In the genomic region with DNA sequence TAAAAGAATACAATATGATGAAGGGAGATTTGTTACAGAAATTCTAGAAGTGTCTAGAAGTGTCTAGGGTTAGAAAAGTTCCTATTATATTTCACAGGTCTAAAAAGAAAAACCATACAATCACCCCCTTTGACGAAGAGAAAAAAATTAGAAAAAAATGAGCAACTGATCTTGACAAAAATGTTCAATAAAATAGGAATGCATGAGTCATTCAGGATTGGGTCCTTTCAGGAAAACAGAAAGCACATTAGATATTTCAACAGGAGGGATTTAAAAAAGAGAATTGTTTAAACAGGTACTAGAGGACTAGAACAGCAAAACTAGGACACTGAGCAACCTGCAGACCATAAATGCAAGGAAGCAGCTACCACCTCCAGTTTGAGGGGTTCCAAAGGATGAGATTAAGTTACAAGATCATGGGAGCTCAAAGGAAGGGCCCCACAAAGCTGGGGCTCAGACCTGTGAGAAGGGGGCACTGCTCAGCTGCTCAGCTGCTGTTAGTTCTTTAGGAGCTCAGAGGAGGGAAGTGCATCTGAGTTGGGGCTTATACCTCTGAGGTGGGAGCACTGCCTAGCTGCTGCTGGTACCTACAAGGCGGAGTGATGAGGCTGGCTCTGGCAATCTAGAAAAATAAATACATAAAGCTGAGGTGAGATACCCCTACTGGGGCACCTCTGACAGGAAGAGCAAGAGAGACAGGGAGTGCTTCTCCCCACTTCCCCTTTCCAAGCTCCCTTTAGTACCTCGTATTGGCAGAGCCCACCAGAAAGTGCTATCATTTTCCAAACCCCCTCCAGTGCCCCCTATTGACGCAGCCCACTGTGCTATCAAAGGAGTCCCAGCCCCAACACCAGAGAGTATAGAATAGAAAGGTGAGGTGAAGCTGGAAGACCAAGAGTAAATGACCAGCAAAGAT, we compare ENCODE assay signal across 1 cellular context.
TF ChIP-seq lines count a peak whose summit lies in the region.

No MANE protein-coding gene starts in this region.

TF ChIP-seq in H1, 55 proteins besides CTCF, POLR2A, EP300 and RAD21:
- TF ChIP-seq SIRT6 (IDR thresholded peaks at IDR 0.05; ENCODE audit: low read length) (no peak), CHD2 (IDR thresholded peaks at IDR 0.05; ENCODE audit: low read length) (no peak), SAP30 (IDR thresholded peaks at IDR 0.05; ENCODE audit: insufficient read depth, insufficient replicate concordance, low read length) (no peak), YY1 (IDR thresholded peaks at IDR 0.05; ENCODE audit: low read depth, low read length) (no peak), CBX8 (IDR thresholded peaks at IDR 0.05; ENCODE audit: borderline replicate concordance, low read depth, low read length) (no peak), EGR1 (IDR thresholded peaks at IDR 0.05; ENCODE audit: borderline replicate concordance, low read depth, low read length) (no peak), SRF (IDR thresholded peaks at IDR 0.05; ENCODE audit: low read depth, low read length) (no peak), ASH2L (IDR thresholded peaks at IDR 0.05; ENCODE audit: low read length) (no peak), GTF2F1 (IDR thresholded peaks at IDR 0.05; ENCODE audit: borderline replicate concordance, low read depth, low read length) (no peak), CEBPB (IDR thresholded peaks at IDR 0.05; ENCODE audit: low read depth, low read length) (no peak), CTBP2 (IDR thresholded peaks at IDR 0.05; ENCODE audit: borderline replicate concordance, insufficient read depth, insufficient read length, low read length) (no peak), BCL11A (IDR thresholded peaks at IDR 0.05; ENCODE audit: low read depth in 2 of 2, low read length in 2 of 2) (no peak), CBX5 (IDR thresholded peaks at IDR 0.05; ENCODE audit: low read depth, low read length) (no peak), NANOG (IDR thresholded peaks at IDR 0.05; ENCODE audit: insufficient read depth, low read depth, low read length, poor library complexity, severe bottlenecking) (no peak), HDAC6 (IDR thresholded peaks at IDR 0.05; ENCODE audit: low read depth, low read length) (no peak), TAF7 (optimal IDR thresholded peaks at IDR 0.05; ENCODE audit: borderline replicate concordance, low read depth, low read length) (no peak)
- TF ChIP-seq, protein P1, sequence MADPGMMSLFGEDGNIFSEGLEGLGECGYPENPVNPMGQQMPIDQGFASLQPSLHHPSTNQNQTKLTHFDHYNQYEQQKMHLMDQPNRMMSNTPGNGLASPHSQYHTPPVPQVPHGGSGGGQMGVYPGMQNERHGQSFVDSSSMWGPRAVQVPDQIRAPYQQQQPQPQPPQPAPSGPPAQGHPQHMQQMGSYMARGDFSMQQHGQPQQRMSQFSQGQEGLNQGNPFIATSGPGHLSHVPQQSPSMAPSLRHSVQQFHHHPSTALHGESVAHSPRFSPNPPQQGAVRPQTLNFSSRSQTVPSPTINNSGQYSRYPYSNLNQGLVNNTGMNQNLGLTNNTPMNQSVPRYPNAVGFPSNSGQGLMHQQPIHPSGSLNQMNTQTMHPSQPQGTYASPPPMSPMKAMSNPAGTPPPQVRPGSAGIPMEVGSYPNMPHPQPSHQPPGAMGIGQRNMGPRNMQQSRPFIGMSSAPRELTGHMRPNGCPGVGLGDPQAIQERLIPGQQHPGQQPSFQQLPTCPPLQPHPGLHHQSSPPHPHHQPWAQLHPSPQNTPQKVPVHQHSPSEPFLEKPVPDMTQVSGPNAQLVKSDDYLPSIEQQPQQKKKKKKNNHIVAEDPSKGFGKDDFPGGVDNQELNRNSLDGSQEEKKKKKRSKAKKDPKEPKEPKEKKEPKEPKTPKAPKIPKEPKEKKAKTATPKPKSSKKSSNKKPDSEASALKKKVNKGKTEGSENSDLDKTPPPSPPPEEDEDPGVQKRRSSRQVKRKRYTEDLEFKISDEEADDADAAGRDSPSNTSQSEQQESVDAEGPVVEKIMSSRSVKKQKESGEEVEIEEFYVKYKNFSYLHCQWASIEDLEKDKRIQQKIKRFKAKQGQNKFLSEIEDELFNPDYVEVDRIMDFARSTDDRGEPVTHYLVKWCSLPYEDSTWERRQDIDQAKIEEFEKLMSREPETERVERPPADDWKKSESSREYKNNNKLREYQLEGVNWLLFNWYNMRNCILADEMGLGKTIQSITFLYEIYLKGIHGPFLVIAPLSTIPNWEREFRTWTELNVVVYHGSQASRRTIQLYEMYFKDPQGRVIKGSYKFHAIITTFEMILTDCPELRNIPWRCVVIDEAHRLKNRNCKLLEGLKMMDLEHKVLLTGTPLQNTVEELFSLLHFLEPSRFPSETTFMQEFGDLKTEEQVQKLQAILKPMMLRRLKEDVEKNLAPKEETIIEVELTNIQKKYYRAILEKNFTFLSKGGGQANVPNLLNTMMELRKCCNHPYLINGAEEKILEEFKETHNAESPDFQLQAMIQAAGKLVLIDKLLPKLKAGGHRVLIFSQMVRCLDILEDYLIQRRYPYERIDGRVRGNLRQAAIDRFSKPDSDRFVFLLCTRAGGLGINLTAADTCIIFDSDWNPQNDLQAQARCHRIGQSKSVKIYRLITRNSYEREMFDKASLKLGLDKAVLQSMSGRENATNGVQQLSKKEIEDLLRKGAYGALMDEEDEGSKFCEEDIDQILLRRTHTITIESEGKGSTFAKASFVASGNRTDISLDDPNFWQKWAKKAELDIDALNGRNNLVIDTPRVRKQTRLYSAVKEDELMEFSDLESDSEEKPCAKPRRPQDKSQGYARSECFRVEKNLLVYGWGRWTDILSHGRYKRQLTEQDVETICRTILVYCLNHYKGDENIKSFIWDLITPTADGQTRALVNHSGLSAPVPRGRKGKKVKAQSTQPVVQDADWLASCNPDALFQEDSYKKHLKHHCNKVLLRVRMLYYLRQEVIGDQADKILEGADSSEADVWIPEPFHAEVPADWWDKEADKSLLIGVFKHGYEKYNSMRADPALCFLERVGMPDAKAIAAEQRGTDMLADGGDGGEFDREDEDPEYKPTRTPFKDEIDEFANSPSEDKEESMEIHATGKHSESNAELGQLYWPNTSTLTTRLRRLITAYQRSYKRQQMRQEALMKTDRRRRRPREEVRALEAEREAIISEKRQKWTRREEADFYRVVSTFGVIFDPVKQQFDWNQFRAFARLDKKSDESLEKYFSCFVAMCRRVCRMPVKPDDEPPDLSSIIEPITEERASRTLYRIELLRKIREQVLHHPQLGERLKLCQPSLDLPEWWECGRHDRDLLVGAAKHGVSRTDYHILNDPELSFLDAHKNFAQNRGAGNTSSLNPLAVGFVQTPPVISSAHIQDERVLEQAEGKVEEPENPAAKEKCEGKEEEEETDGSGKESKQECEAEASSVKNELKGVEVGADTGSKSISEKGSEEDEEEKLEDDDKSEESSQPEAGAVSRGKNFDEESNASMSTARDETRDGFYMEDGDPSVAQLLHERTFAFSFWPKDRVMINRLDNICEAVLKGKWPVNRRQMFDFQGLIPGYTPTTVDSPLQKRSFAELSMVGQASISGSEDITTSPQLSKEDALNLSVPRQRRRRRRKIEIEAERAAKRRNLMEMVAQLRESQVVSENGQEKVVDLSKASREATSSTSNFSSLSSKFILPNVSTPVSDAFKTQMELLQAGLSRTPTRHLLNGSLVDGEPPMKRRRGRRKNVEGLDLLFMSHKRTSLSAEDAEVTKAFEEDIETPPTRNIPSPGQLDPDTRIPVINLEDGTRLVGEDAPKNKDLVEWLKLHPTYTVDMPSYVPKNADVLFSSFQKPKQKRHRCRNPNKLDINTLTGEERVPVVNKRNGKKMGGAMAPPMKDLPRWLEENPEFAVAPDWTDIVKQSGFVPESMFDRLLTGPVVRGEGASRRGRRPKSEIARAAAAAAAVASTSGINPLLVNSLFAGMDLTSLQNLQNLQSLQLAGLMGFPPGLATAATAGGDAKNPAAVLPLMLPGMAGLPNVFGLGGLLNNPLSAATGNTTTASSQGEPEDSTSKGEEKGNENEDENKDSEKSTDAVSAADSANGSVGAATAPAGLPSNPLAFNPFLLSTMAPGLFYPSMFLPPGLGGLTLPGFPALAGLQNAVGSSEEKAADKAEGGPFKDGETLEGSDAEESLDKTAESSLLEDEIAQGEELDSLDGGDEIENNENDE (IDR thresholded peaks at IDR 0.05; ENCODE audit: insufficient replicate concordance, low read length) = no peak
- TF ChIP-seq, protein P2, sequence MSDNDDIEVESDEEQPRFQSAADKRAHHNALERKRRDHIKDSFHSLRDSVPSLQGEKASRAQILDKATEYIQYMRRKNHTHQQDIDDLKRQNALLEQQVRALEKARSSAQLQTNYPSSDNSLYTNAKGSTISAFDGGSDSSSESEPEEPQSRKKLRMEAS (IDR thresholded peaks at IDR 0.05) = no peak
